In the genomic region with DNA sequence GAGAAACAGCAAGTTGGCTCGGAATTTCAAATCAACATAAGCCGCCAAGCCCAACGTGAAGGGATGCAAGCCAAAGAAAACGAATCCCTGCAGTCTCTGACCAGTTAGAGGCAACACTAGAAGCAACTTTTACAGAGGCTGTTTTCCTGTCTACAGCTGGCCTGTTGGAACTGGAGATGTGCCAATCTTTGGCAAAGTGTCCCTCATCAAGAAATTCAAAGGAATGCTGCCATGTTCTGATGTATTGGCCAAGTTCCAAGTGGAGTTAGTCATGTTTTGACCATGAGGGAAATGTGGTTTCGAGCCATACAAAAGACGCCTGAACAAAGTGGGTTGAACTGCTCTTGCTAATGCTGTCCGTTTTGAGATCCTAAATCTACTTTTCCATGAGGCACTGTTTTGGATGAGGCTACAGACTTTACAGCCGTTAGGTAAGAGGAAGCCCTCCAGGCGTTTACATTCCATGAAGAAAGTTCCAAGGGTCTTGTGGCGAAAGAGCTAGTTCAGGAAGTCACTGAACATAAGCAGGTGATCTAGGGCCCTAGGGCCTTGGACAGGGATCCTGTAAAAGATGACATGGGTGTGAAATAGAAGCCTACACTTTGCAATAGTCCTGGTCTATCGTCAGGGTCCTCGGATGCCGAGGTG, we compare ENCODE assay signal across 17 cellular contexts.
DNase-seq lines count a peak whose midpoint lies in the region; ATAC-seq, FAIRE-seq and TF ChIP-seq lines count a peak whose summit lies in the region.
"Had no signal": no experiment of that assay in that cellular context is flagged by ENCODE, and none has a peak within 500 bp of the region (broad histone marks: within the 10 kb centered on the region; RNA-seq: fewer than 3 reads in every experiment).

No MANE protein-coding gene starts in this region.

- peak in 5 of 8 donors; percentile 17 to 68 (median 42) for ATAC-seq in heart right ventricle
- ATAC-seq: HepG2 had no signal

- H3K4me1 ChIP-seq in heart right ventricle: peaks cover 0 to 7% (median 0%) of the 10 kb centered on the region in 9 donors

- intact Hi-C loops in heart right ventricle (cut with DNase I): loop anchor here in 2 of 10 donors (5.0 kb wide), 1 partner anchor 407 kb away; no protein-coding TSS in a partner anchor
- intact Hi-C loops in cardiac septum (cut with DNase I): loop anchor here (10.0 kb wide), 1 partner anchor 410 kb away; no protein-coding TSS in a partner anchor

- H3K36me3 ChIP-seq in heart right ventricle (no peaks in the 10 kb centered on the region), kidney epithelial cell (ENCODE audit: control insufficient read depth, insufficient read depth, low read length) (no peaks in the 10 kb centered on the region)
- H3K36me3 ChIP-seq: ovary had no signal

- H3K9me3 ChIP-seq in heart right ventricle: no peaks in the 10 kb centered on the region
- H3K9me3 ChIP-seq: ovary had no signal

- FAIRE-seq in urothelium cell line (lab: Jason Lieb, UNC): no peak
- FAIRE-seq: endometrium, HepG2 had no signal

- POLR2A ChIA-PET in HEK293T (lab: Yijun Ruan, JAX): no interaction called here

- WGBS in heart right ventricle, 2 donors: 58 to 64% methylated on average over 13 of the region's 13 CpGs

- TF ChIP-seq CTCF in heart right ventricle (IDR thresholded peaks at IDR 0.05) (no peak), astrocyte of the spinal cord (IDR thresholded peaks at IDR 0.05; ENCODE audit: low read depth, low read length) (no peak), kidney epithelial cell (IDR thresholded peaks at IDR 0.05; ENCODE audit: insufficient read depth, low read length, poor library complexity, severe bottlenecking) (no peak)

- H3K4me3 ChIP-seq in heart right ventricle (no peak overlapping the region), astrocyte of the spinal cord (ENCODE audit: low read depth, low read length) (no peak overlapping the region), kidney epithelial cell (ENCODE audit: low read depth, low read length) (no peak overlapping the region)
- H3K4me3 ChIP-seq: ovary had no signal

- DNase-seq in heart right ventricle: peak in 1 of 2 donors; percentile 12
- no peak for DNase-seq in cardiac septum (ENCODE audit: low spot score)
- DNase-seq in astrocyte of the spinal cord (ENCODE audit: low read depth, low spot score): peak; percentile 95
- peak; percentile 31 for DNase-seq in kidney epithelial cell (ENCODE audit: low read depth)
- peak; percentile 52 for DNase-seq in urothelium cell line (ENCODE audit: low spot score)
- no peak for DNase-seq in HEK293T (ENCODE audit: extremely low spot score)
- DNase-seq in MV-4-11 (lab: John Stamatoyannopoulos, UW): no peak
- no peak for DNase-seq in T-helper 1 cell
- DNase-seq: activated CD8-positive, alpha-beta memory T cell treated with anti-CD3 and anti-CD28 coated beads for 24 hours; activated gamma-delta T cell treated with Interleukin-2 at 50 U/mL for 16 hours; mesendoderm; NCI-H1417 treated with DMSO at 0.1 percent for 48 hours; NCI-H748 treated with DMSO at 0.1 percent for 48 hours; ovary; stimulated activated CD4-positive, alpha-beta T cell treated with anti-CD3 and anti-CD28 coated beads, Interleukin-2, amount 100 ng/mL, for 24 hours had no signal

- no peak overlapping the region for H3K27ac ChIP-seq in heart right ventricle
- H3K27ac ChIP-seq: ovary had no signal

- H3K27me3 ChIP-seq in heart right ventricle: peaks cover 0 to 12% (median 8%) of the 10 kb centered on the region in 7 donors
- no peaks in the 10 kb centered on the region for H3K27me3 ChIP-seq in kidney epithelial cell (ENCODE audit: control insufficient read depth, insufficient read depth, low read length)
- H3K27me3 ChIP-seq: ovary had no signal

- CTCF ChIA-PET in HEK293T (lab: Yijun Ruan, JAX): no interaction called here

- in situ Hi-C loops in astrocyte of the spinal cord (cut with HindIII; ENCODE audit: low sequenced_read_pairs): no loop called here

TF ChIP-seq in HEK293T, 16 proteins besides CTCF, POLR2A, EP300 and RAD21:
- TF ChIP-seq SUZ12 (IDR thresholded peaks at IDR 0.05) (no peak), L3MBTL2 (conservative IDR thresholded peaks at IDR 0.05) (no peak), ZNF384 (IDR thresholded peaks at IDR 0.05) (no peak), SP1 (IDR thresholded peaks at IDR 0.05) (no peak), BHLHE40 (IDR thresholded peaks at IDR 0.05; ENCODE audit: borderline replicate concordance) (no peak), LEF1 (IDR thresholded peaks at IDR 0.05; ENCODE audit: borderline replicate concordance) (no peak), ARNT (IDR thresholded peaks at IDR 0.05) (no peak), HDGF (IDR thresholded peaks at IDR 0.05; ENCODE audit: borderline replicate concordance) (no peak), FOXA1 (IDR thresholded peaks at IDR 0.05) (no peak), FOXK2 (IDR thresholded peaks at IDR 0.05) (no peak), ELF4 (IDR thresholded peaks at IDR 0.05) (no peak), CTBP1 (IDR thresholded peaks at IDR 0.05; ENCODE audit: borderline replicate concordance) (no peak), FOXM1 (IDR thresholded peaks at IDR 0.05; ENCODE audit: borderline replicate concordance) (no peak)
- TF ChIP-seq, protein P1, sequence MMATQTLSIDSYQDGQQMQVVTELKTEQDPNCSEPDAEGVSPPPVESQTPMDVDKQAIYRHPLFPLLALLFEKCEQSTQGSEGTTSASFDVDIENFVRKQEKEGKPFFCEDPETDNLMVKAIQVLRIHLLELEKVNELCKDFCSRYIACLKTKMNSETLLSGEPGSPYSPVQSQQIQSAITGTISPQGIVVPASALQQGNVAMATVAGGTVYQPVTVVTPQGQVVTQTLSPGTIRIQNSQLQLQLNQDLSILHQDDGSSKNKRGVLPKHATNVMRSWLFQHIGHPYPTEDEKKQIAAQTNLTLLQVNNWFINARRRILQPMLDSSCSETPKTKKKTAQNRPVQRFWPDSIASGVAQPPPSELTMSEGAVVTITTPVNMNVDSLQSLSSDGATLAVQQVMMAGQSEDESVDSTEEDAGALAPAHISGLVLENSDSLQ (IDR thresholded peaks at IDR 0.05): no peak
TF ChIP-seq in HEK293T: peak in this region for 0.

Comparison
In these comparisons a context has a peak if more than half of its experiments do, and no peak if none do; other contexts are left out.
1. DNase-seq: peak in astrocyte of the spinal cord (single experiment), kidney epithelial cell (single experiment) and urothelium cell line (single experiment); none in cardiac septum (single experiment), HEK293T (single experiment), MV-4-11 (single experiment) and T-helper 1 cell (0 of 5).